In genomic region chr22:33666661-33667619, GRCh38 we compare ENCODE assay signal across 17 cellular contexts.
DNase-seq lines count a peak whose midpoint lies in the region; ATAC-seq, FAIRE-seq and TF ChIP-seq lines count a peak whose summit lies in the region.
"Had no signal": no experiment of that assay in that cellular context is flagged by ENCODE, and none has a peak within 500 bp of the region (broad histone marks: within the 10 kb centered on the region; RNA-seq: fewer than 3 reads in every experiment).

No MANE protein-coding gene starts in this region.

- no peak overlapping the region for H2AFZ ChIP-seq in GM12878 (ENCODE audit: control insufficient read depth, low read depth, low read length)

- H3K27me3 ChIP-seq in GM12878 (replicated peaks in 1 of 2; ENCODE audit: control insufficient read depth in 2 of 2, insufficient read depth in 2 of 2, low read length in 1 of 2), result no peaks in the 10 kb centered on the region
- H3K27me3 ChIP-seq: neutrophil, right lobe of liver had no signal

- H3K36me3 ChIP-seq in GM12878 (ENCODE audit: control insufficient read depth in 2 of 2, insufficient read depth in 2 of 2, low read length in 1 of 2), result no peaks in the 10 kb centered on the region
- H3K36me3 ChIP-seq in mucosa of descending colon (ENCODE audit: low read depth), result no peaks in the 10 kb centered on the region
- H3K36me3 ChIP-seq: neutrophil, right lobe of liver had no signal

- TF ChIP-seq CTCF in GM12865 (IDR thresholded peaks at IDR 0.05; ENCODE audit: insufficient read depth, low read depth, low read length, missing control alignments), result no peak
- TF ChIP-seq CTCF in GM12878 (IDR thresholded peaks at IDR 0.05 in 2 of 3, conservative IDR thresholded peaks at IDR 0.05 in 1 of 3; ENCODE audit: control insufficient read depth in 2 of 3, extremely low read depth in 1 of 3, insufficient read depth in 1 of 3, low read depth in 3 of 3, low read length in 3 of 3), result no peak
- TF ChIP-seq CTCF in mucosa of descending colon (IDR thresholded peaks at IDR 0.05), result no peak

- 39% methylated on average over 8 of the region's 8 CpGs for WGBS in GM12878 (ENCODE audit: insufficient coverage, insufficient replicate concordance, low lambda C conversion rate, missing lambda C conversion rate)

- H3K4me2 ChIP-seq in GM12878 (ENCODE audit: control insufficient read depth, insufficient read depth), result no peak overlapping the region

- H3K9me3 ChIP-seq in GM12878 (replicated peaks; ENCODE audit: control insufficient read depth, insufficient read depth, low read length), result no peaks in the 10 kb centered on the region; the same call in 2 of the 3 replicates
- H3K9me3 ChIP-seq in mucosa of descending colon, result no peaks in the 10 kb centered on the region
- H3K9me3 ChIP-seq: neutrophil, right lobe of liver had no signal

- in situ Hi-C loops in GM12878 (cut with MboI), result no loop called here

- H3K9ac ChIP-seq in GM12878 (ENCODE audit: control insufficient read depth, insufficient read depth, low read length), result no peak overlapping the region

- ATAC-seq in HG02981 (IDR thresholded peaks at IDR 0.05; ENCODE audit: unreplicated experiment) (peak; percentile 50), GM12878 (peak; percentile 56), mucosa of descending colon (peak; percentile 74)
- ATAC-seq: right lobe of liver had no signal

- SMC1A ChIA-PET in GM12878 (lab: Charles Lee; ENCODE audit: uncharacterized antibody, unreplicated experiment), result no interaction called here

- peaks cover 4% of the 10 kb centered on the region; the same call in 1 of the 2 replicates for H3K4me1 ChIP-seq in GM12878 (ENCODE audit: control insufficient read depth, insufficient read depth, low read length)
- H3K4me1 ChIP-seq in mucosa of descending colon (ENCODE audit: low read depth), result no peaks in the 10 kb centered on the region
- H3K4me1 ChIP-seq: right lobe of liver had no signal

- no peak for TF ChIP-seq POLR2A in GM12878 (IDR thresholded peaks at IDR 0.05; ENCODE audit: low read depth, low read length)

- no peak for TF ChIP-seq RAD21 in GM12878 (IDR thresholded peaks at IDR 0.05; ENCODE audit: insufficient read depth, low read depth, low read length)

- H4K20me1 ChIP-seq in GM12878 (ENCODE audit: control insufficient read depth, insufficient read depth), result no peaks in the 10 kb centered on the region

- BruUV-seq in GM12878 (replicated peaks; lab: Mats Ljungman, UMichigan), result no TSS peak

- CTCF ChIA-PET in GM12878 (lab: Yijun Ruan, JAX), result no interaction called here

- H3K4me3 ChIP-seq in GM12865 (ENCODE audit: low read depth, low read length), result no peak overlapping the region
- H3K4me3 ChIP-seq in GM12878, result no peak overlapping the region
- no peak overlapping the region for H3K4me3 ChIP-seq in mucosa of descending colon
- H3K4me3 ChIP-seq: right lobe of liver had no signal

- intact Hi-C loops in GM12878 (cut with micrococcal nuclease; ENCODE audit: unreplicated experiment), result no loop called here
- intact Hi-C loops in mucosa of descending colon (cut with DNase I, micrococcal nuclease), result no loop called here

- H3K79me2 ChIP-seq in GM12878 (ENCODE audit: control insufficient read depth, insufficient read depth, low read length), result no peaks in the 10 kb centered on the region

- RAD21 ChIA-PET in GM12878 (lab: Charles Lee; ENCODE audit: unreplicated experiment), result interaction anchor here (0.9 kb wide), 1 partner anchor 10 kb away, joined by 4 read pairs; no protein-coding TSS in a partner anchor

- H3K27ac ChIP-seq in GM12878 (ENCODE audit: control insufficient read depth, insufficient read depth), result no peak overlapping the region
- H3K27ac ChIP-seq: neutrophil, right lobe of liver had no signal

- peak; percentile 18 for FAIRE-seq in GM12878 (lab: Jason Lieb, UNC)
- FAIRE-seq: endometrium had no signal

- DNase-seq in GM12865 (ENCODE audit: low read depth) (peak; percentile 52), GM12878 (ENCODE audit: low read depth, low spot score) (peak; percentile 1), mucosa of descending colon (peak in 1 of 3 donors; percentile 24), DMS79 treated with DMSO at 0.1 percent for 48 hours (lab: John Stamatoyannopoulos, UW) (no peak), kidney tubule cell (ENCODE audit: low spot score) (no peak), GM19240 (ENCODE audit: insufficient read length, low spot score) (no peak), SW480 (ENCODE audit: low spot score) (no peak)
- DNase-seq: Kasumi-1; NCI-H1436; NCI-H345; right lobe of liver; SHP77; stimulated activated CD4-positive, alpha-beta T cell treated with anti-CD3 and anti-CD28 coated beads, Interleukin-2, amount 100 ng/mL, for 24 hours; T-helper 2 cell had no signal

- POLR2A ChIA-PET in GM12878 (lab: Charles Lee), result no interaction called here

- TF ChIP-seq EP300 in GM12878 (IDR thresholded peaks at IDR 0.05; ENCODE audit: borderline replicate concordance in 1 of 2, control insufficient read depth in 1 of 2, low read depth in 2 of 2, low read length in 2 of 2), result no peak

TF ChIP-seq in GM12878, 131 proteins besides CTCF, POLR2A, EP300 and RAD21:
- TF ChIP-seq SUPT20H (IDR thresholded peaks at IDR 0.05; ENCODE audit: borderline replicate concordance, control insufficient read depth, low read depth, low read length), result no peak
- peak; percentile 38; the same call in 1 of the 2 replicates for TF ChIP-seq SPI1 (IDR thresholded peaks at IDR 0.05; ENCODE audit: borderline replicate concordance, insufficient read depth, low read depth, low read length)
- peak; percentile 71; the same call in 1 of the 3 replicates for TF ChIP-seq POU2F2 (IDR thresholded peaks at IDR 0.05; ENCODE audit: borderline replicate concordance, low read depth, low read length)

Comparison
In these comparisons a context has a peak if more than half of its experiments do, and no peak if none do; other contexts are left out.
1. DNase-seq: peak in GM12865 (single experiment) and GM12878 (single experiment); none in DMS79 treated with DMSO at 0.1 percent for 48 hours (single experiment), kidney tubule cell (single experiment), GM19240 (single experiment) and SW480 (single experiment).
2. Peak in every context shown above with its lines, with median percentiles within 50 percentile points of each other: ATAC-seq.